Comparison of ENCODE assay signal across 19 cellular contexts in the genomic region with DNA sequence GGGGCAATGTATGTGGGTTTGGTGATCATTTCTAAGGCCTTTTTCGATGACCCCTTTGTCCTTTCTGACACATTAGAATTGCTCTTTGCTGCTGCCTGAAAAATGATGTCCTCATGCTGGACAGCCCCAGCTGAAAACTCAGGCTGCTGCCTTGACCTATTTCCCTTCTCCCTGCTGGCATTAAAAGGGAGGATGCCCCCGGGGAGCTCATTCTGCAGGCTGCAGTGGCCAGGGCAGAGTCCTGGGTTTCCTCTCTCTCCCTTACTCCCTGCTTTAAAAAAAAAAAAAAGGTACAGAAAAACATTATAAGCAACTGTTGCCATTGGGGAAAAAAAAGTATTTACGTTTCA. TPM values are rescaled to one million over a fixed set of nuclear protein-coding genes. Genes with fewer than 3 reads are reported as not detected.
DNase-seq lines count a peak whose midpoint lies in the region; ATAC-seq and TF ChIP-seq lines count a peak whose summit lies in the region.
"Had no signal": no experiment of that assay in that cellular context is flagged by ENCODE, and none has a peak within 500 bp of the region (broad histone marks: within the 10 kb centered on the region; RNA-seq: fewer than 3 reads in every experiment).

No MANE protein-coding gene starts in this region.

- DNase-seq in Right ventricle myocardium superior = peak; percentile 56
- DNase-seq in omental fat pad (ENCODE audit: low spot score) = no peak
- no peak for DNase-seq in aorta
- DNase-seq in activated CD4-positive, CD25-positive, alpha-beta regulatory T cell treated with anti-CD3 and anti-CD28 coated beads, Interleukin-2, amount 50 U/mL, for 72 hours = no peak
- no peak for DNase-seq in NCI-H1105 treated with DMSO at 0.1 percent for 48 hours (lab: John Stamatoyannopoulos, UW)
- DNase-seq: activated CD8-positive, alpha-beta memory T cell treated with anti-CD3 and anti-CD28 coated beads, Interleukin-2, amount 10 ng/mL, durations not matched to agents 7 days and 5 days; activated naive CD4-positive, alpha-beta T cell treated with Interleukin-2 at 50 U/mL for 16 hours; DMS79 treated with DMSO at 0.1 percent for 48 hours; NCI-H1694; NCI-H526; PC-3; small intestine; SW 1271; WERI-Rb-1 had no signal

- no peak overlapping the region for H3K27ac ChIP-seq in aorta (ENCODE audit: low read depth in 1 of 2, low read length in 2 of 2)
- H3K27ac ChIP-seq: C4-2B, suprapubic skin, WERI-Rb-1 had no signal

- H3K4me3 ChIP-seq in aorta (ENCODE audit: low read length in 2 of 2) = no peak overlapping the region
- H3K4me3 ChIP-seq: suprapubic skin had no signal

- intact Hi-C loops in Right ventricle myocardium superior (cut with DNase I) = no loop called here
- intact Hi-C loops in aorta (cut with DNase I) = loop anchor here in 1 of 2 donors (10.0 kb wide), 1 partner anchor 171 kb away; no protein-coding TSS in a partner anchor

- no peaks in the 10 kb centered on the region for H3K9me3 ChIP-seq in aorta (ENCODE audit: control insufficient read depth, low read length)
- H3K9me3 ChIP-seq: suprapubic skin had no signal

- no peak for TF ChIP-seq CTCF in omental fat pad (IDR thresholded peaks at IDR 0.05)

- ATAC-seq in SK-N-SH treated with all-trans-retinoic acid at 6 μM for 48 hours (peak; percentile 55), Right ventricle myocardium superior (ENCODE audit: poor library complexity) (peak; percentile 69), omental fat pad (ENCODE audit: low FRiP score) (peak; percentile 27), aorta (ENCODE audit: low FRiP score) (peak; percentile 54), HG02884 (IDR thresholded peaks at IDR 0.05; ENCODE audit: unreplicated experiment) (no peak)
- ATAC-seq: activated CD8-positive, alpha-beta memory T cell treated with anti-CD3 and anti-CD28 coated beads, Interleukin-2, amount 10 ng/mL, durations not matched to agents 7 days and 5 days; HCT116; PC-3 had no signal

- WGBS in aorta, 2 donors = 18 to 26% methylated on average over 3 of the region's 3 CpGs

- no peaks in the 10 kb centered on the region for H3K27me3 ChIP-seq in aorta (ENCODE audit: control insufficient read depth in 1 of 2, insufficient read depth in 2 of 2, low read length in 1 of 2)
- H3K27me3 ChIP-seq: suprapubic skin had no signal

- peaks cover 0 to 7% of the 10 kb centered on the region in 2 donors for H3K4me1 ChIP-seq in aorta (ENCODE audit: control insufficient read depth in 1 of 2, insufficient read depth in 2 of 2, low read length in 2 of 2)

- peaks cover 0 to 5% of the 10 kb centered on the region in 2 donors for H3K36me3 ChIP-seq in aorta (ENCODE audit: control insufficient read depth in 1 of 2, insufficient read depth in 2 of 2, low read length in 1 of 2)

TF ChIP-seq in SK-N-SH treated with all-trans-retinoic acid at 6 μM for 48 hours, 23 proteins besides CTCF, POLR2A, EP300 and RAD21:
- TF ChIP-seq ZFP3 (CRISPR knock-in tag; IDR thresholded peaks at IDR 0.05) = no peak
- no peak for TF ChIP-seq ISL1 (CRISPR knock-in tag; IDR thresholded peaks at IDR 0.05)
- TF ChIP-seq, protein P1, sequence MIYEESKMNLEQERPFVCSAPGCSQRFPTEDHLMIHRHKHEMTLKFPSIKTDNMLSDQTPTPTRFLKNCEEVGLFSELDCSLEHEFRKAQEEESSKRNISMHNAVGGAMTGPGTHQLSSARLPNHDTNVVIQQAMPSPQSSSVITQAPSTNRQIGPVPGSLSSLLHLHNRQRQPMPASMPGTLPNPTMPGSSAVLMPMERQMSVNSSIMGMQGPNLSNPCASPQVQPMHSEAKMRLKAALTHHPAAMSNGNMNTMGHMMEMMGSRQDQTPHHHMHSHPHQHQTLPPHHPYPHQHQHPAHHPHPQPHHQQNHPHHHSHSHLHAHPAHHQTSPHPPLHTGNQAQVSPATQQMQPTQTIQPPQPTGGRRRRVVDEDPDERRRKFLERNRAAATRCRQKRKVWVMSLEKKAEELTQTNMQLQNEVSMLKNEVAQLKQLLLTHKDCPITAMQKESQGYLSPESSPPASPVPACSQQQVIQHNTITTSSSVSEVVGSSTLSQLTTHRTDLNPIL (CRISPR knock-in tag; IDR thresholded peaks at IDR 0.05; ENCODE audit: low read depth) = no peak
- TF ChIP-seq PPARA (CRISPR knock-in tag; IDR thresholded peaks at IDR 0.05; ENCODE audit: borderline replicate concordance) = no peak
- TF ChIP-seq GLIS3 (CRISPR knock-in tag; IDR thresholded peaks at IDR 0.05) = no peak
- TF ChIP-seq CSRNP3 (CRISPR knock-in tag; IDR thresholded peaks at IDR 0.05) = no peak

RNA-seq across cellular contexts. Expression of gene LRRC4, which starts 35.4 kb away (rescaled TPM):
- 1.9 TPM for total RNA-seq in Right ventricle myocardium superior
- 1 to 10 TPM in 3 of 4 donors, under 1 TPM in 1; 0.96 to 4.7 (median 1.8) TPM for total RNA-seq in omental fat pad
- total RNA-seq in aorta = 10 to 100 TPM in 1 of 2 donors, 1 to 10 TPM in 1; 5.1 to 11.2 TPM
- under 1 TPM; 0.13 TPM for polyA plus RNA-seq in aorta
- total RNA-seq: activated CD8-positive, alpha-beta memory T cell treated with anti-CD3 and anti-CD28 coated beads, Interleukin-2, amount 10 ng/mL, durations not matched to agents 7 days and 5 days had no signal
